In the genomic region with DNA sequence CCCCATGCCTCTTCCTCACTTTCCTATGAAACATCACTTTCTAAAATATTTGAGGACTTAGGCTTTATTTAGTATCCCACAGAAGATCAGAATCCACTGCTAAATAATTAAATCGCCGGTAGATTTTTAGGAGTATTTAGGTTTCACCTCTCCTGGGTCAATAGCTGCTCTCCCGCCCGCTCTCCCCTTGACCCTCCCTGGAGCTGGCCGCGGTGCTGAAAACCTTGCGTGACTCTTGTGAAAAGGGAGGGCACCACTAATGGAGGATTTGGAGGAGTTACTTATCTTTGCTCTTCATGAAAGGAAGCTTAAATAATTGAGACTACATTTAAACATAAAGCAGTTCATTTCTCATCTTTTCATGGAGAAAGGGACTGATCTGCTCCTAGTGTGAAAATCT, we compare ENCODE assay signal across 12 cellular contexts. TPM values are rescaled to one million over a fixed set of nuclear protein-coding genes. Genes with fewer than 3 reads are reported as not detected.
A peak's percentile ranks its signal among the peaks of the same experiment; 100 is the strongest.
DNase-seq lines count a peak whose midpoint lies in the region; ATAC-seq and TF ChIP-seq lines count a peak whose summit lies in the region.
"Had no signal": no experiment of that assay in that cellular context is flagged by ENCODE, and none has a peak within 500 bp of the region (broad histone marks: within the 10 kb centered on the region; RNA-seq: fewer than 3 reads in every experiment).

No MANE protein-coding gene starts in this region.

- WGBS in GM23248 (ENCODE audit: low coverage in 1 of 2, low lambda C conversion rate in 2 of 2, missing lambda C conversion rate in 2 of 2), 2 experiments: 3 to 6% methylated on average over 7 of the region's 7 CpGs
- WGBS in hepatocyte (ENCODE audit: low lambda C conversion rate, missing lambda C conversion rate): 2% methylated on average over 7 of the region's 7 CpGs

- in situ Hi-C loops in GM23248 (cut with MboI): no loop called here

- H3K36me3 ChIP-seq in GM23248 (ENCODE audit: low read depth) (no peaks in the 10 kb centered on the region), hepatocyte (replicated peaks; ENCODE audit: insufficient read depth, low read depth) (no peaks in the 10 kb centered on the region)
- H3K36me3 ChIP-seq: thyroid gland had no signal

- H2AFZ ChIP-seq in GM23248: no peak overlapping the region
- H2AFZ ChIP-seq in hepatocyte: no peak overlapping the region

- H3K9me3 ChIP-seq in GM23248 (ENCODE audit: low read depth) (no peaks in the 10 kb centered on the region), hepatocyte (ENCODE audit: low read depth) (no peaks in the 10 kb centered on the region)
- H3K9me3 ChIP-seq: thyroid gland had no signal

- no peak for ATAC-seq in HG03039 (IDR thresholded peaks at IDR 0.05; ENCODE audit: unreplicated experiment)
- ATAC-seq: CD8-positive, alpha-beta T cell had no signal

- H3K27ac ChIP-seq in GM23248 (no peak overlapping the region), hepatocyte (no peak overlapping the region)
- H3K27ac ChIP-seq: dorsolateral prefrontal cortex, thyroid gland had no signal

- H3K79me2 ChIP-seq in GM23248 (ENCODE audit: insufficient read depth) (no peaks in the 10 kb centered on the region), hepatocyte (no peaks in the 10 kb centered on the region)

- H3K9me2 ChIP-seq in GM23248 (ENCODE audit: insufficient read depth) (no peaks in the 10 kb centered on the region), hepatocyte (replicated peaks; ENCODE audit: insufficient read depth) (no peaks in the 10 kb centered on the region)

- TF ChIP-seq CTCF in hepatocyte (IDR thresholded peaks at IDR 0.05; ENCODE audit: poor library complexity): no peak

- H3F3A ChIP-seq in GM23248 (ENCODE audit: insufficient read depth): no peaks in the 10 kb centered on the region

- H3K9ac ChIP-seq in GM23248: no peak overlapping the region

- peaks cover 79% of the 10 kb centered on the region for H3K27me3 ChIP-seq in GM23248 (replicated peaks; ENCODE audit: insufficient read depth)
- H3K27me3 ChIP-seq in hepatocyte: peaks cover 98% of the 10 kb centered on the region

- no peaks in the 10 kb centered on the region for H4K20me1 ChIP-seq in GM23248 (ENCODE audit: insufficient read depth)
- no peaks in the 10 kb centered on the region for H4K20me1 ChIP-seq in hepatocyte (ENCODE audit: insufficient read depth, poor library complexity, severe bottlenecking)

- H3K4me3 ChIP-seq in GM23248 (no peak overlapping the region), hepatocyte (no peak overlapping the region)
- H3K4me3 ChIP-seq: dorsolateral prefrontal cortex, thyroid gland had no signal

- H3K4me1 ChIP-seq in GM23248 (ENCODE audit: insufficient read depth) (no peaks in the 10 kb centered on the region), hepatocyte (ENCODE audit: insufficient read depth) (no peaks in the 10 kb centered on the region)
- H3K4me1 ChIP-seq: thyroid gland had no signal

- DNase-seq in AG08396 (ENCODE audit: low spot score) (peak; percentile 46), GM23248 (peak; percentile 49), RPMI7951 (ENCODE audit: low read depth) (peak; percentile 16), hepatocyte (ENCODE audit: low spot score) (peak; percentile 60), NCI-H187 treated with DMSO at 0.1 percent for 48 hours (lab: John Stamatoyannopoulos, UW) (no peak), SW 1271 (lab: John Stamatoyannopoulos, UW) (no peak)
- DNase-seq in activated CD4-positive, CD25-positive, alpha-beta regulatory T cell (lab: John Stamatoyannopoulos, UW): no peak
- DNase-seq: CD8-positive, alpha-beta T cell; dorsolateral prefrontal cortex; NCI-H2227 treated with DMSO at 0.1 percent for 48 hours had no signal

- H3K4me2 ChIP-seq in GM23248 (ENCODE audit: unreplicated experiment) (no peak overlapping the region), hepatocyte (no peak overlapping the region)

RNA-seq across cellular contexts. Expression of a gene that starts 14.1 kb away (rescaled TPM):
- not detected in 2 replicates for total RNA-seq in GM23248 (2014; rRNA removed; shearing (Covaris generic))
- not detected in 2 replicates for polyA plus RNA-seq in GM23248 (2016; fragmentation: Nextera tagmentation; extraction: Ambion mirVana)
- total RNA-seq in RPMI7951 (2014; rRNA removed; shearing (Covaris generic)): 0.10 TPM in 1 of 2 replicates, not detected in the other
- 0.17 and 0.24 TPM in 2 replicates for total RNA-seq in hepatocyte
- polyA plus RNA-seq in hepatocyte: 0.16 TPM in 1 of 2 replicates, not detected in the other
- total RNA-seq: thyroid gland had no signal

Comparison
In these comparisons a context has a peak if more than half of its experiments do, and no peak if none do; other contexts are left out.
1. DNase-seq: peak in AG08396 (single experiment), GM23248 (single experiment), RPMI7951 (single experiment) and hepatocyte (single experiment); none in NCI-H187 treated with DMSO at 0.1 percent for 48 hours (single experiment), SW 1271 (0 of 2) and activated CD4-positive, CD25-positive, alpha-beta regulatory T cell (0 of 4).